Comparison of ENCODE assay signal across 2 cellular contexts in genomic region chr2:64792995-64793639, GRCh38.
TF ChIP-seq lines count a peak whose summit lies in the region.

No MANE protein-coding gene starts in this region.

TF ChIP-seq in SK-N-SH treated with all-trans-retinoic acid at 6 μM for 48 hours, 23 proteins besides CTCF, POLR2A, EP300 and RAD21 (continued from another document):
- TF ChIP-seq RARB (CRISPR knock-in tag; IDR thresholded peaks at IDR 0.05) (no peak), CSRNP3 (CRISPR knock-in tag; IDR thresholded peaks at IDR 0.05) (no peak), POU6F1 (CRISPR knock-in tag; IDR thresholded peaks at IDR 0.05; ENCODE audit: borderline replicate concordance, low read depth) (no peak), ISL1 (CRISPR knock-in tag; IDR thresholded peaks at IDR 0.05) (no peak), OSR1 (CRISPR knock-in tag; IDR thresholded peaks at IDR 0.05) (no peak), ZNF70 (CRISPR knock-in tag; IDR thresholded peaks at IDR 0.05) (no peak), TCF4 (CRISPR knock-in tag; IDR thresholded peaks at IDR 0.05; ENCODE audit: borderline replicate concordance) (no peak), ZNF565 (CRISPR knock-in tag; conservative IDR thresholded peaks at IDR 0.05; ENCODE audit: low read depth) (no peak), CREB5 (CRISPR knock-in tag; IDR thresholded peaks at IDR 0.05; ENCODE audit: low read depth) (no peak)
- TF ChIP-seq, protein P1, sequence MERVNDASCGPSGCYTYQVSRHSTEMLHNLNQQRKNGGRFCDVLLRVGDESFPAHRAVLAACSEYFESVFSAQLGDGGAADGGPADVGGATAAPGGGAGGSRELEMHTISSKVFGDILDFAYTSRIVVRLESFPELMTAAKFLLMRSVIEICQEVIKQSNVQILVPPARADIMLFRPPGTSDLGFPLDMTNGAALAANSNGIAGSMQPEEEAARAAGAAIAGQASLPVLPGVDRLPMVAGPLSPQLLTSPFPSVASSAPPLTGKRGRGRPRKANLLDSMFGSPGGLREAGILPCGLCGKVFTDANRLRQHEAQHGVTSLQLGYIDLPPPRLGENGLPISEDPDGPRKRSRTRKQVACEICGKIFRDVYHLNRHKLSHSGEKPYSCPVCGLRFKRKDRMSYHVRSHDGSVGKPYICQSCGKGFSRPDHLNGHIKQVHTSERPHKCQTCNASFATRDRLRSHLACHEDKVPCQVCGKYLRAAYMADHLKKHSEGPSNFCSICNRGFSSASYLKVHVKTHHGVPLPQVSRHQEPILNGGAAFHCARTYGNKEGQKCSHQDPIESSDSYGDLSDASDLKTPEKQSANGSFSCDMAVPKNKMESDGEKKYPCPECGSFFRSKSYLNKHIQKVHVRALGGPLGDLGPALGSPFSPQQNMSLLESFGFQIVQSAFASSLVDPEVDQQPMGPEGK (CRISPR knock-in tag; IDR thresholded peaks at IDR 0.05; ENCODE audit: borderline replicate concordance): no peak

TF ChIP-seq in SK-N-SH, 30 proteins besides CTCF, POLR2A, EP300 and RAD21 (continued from another document):
- TF ChIP-seq RCOR1 (IDR thresholded peaks at IDR 0.05; ENCODE audit: low read length) (no peak), RXRA (IDR thresholded peaks at IDR 0.05; ENCODE audit: borderline replicate concordance, low read depth) (no peak), SMC3 (IDR thresholded peaks at IDR 0.05; ENCODE audit: low read depth, low read length) (no peak), TAF1 (IDR thresholded peaks at IDR 0.05; ENCODE audit: borderline replicate concordance, low read depth, low read length) (no peak), IRF3 (IDR thresholded peaks at IDR 0.05; ENCODE audit: low read depth, low read length) (no peak)
